2 cellular contexts compared by ENCODE assay signal in genomic region chr17:69071233-69071586, GRCh38. TPM values are rescaled to one million over a fixed set of nuclear protein-coding genes. Genes with fewer than 3 reads are reported as not detected.
"Had no signal": no experiment of that assay in that cellular context is flagged by ENCODE, and none has a peak within 500 bp of the region (broad histone marks: within the 10 kb centered on the region; RNA-seq: fewer than 3 reads in every experiment).

No MANE protein-coding gene starts in this region.

RNA-seq across cellular contexts. Expression of gene ABCA9, which starts 10.5 kb away (rescaled TPM):
- total RNA-seq: activated CD8-positive, alpha-beta T cell treated with anti-CD3 and anti-CD28 coated beads for 36 hours; smooth muscle cell had no signal
- polyA plus RNA-seq: smooth muscle cell had no signal
